Comparison of ENCODE assay signal across 8 cellular contexts in genomic region chr10:121927361-121927840, GRCh38. TPM values are rescaled to one million over a fixed set of nuclear protein-coding genes. Genes with fewer than 3 reads are reported as not detected.
A peak's percentile ranks its signal among the peaks of the same experiment; 100 is the strongest.
DNase-seq lines count a peak whose midpoint lies in the region; ATAC-seq and TF ChIP-seq lines count a peak whose summit lies in the region.

No MANE protein-coding gene starts in this region.

- DNase-seq in ACHN = peak; percentile 71
- peak; percentile 65 for DNase-seq in glutamatergic neuron
- DNase-seq in omental fat pad (ENCODE audit: low spot score) = peak; percentile 32
- DNase-seq in ureter (ENCODE audit: low spot score) = peak; percentile 53

- H3K27me3 Mint-ChIP-seq in activated naive CD4-positive, alpha-beta T cell treated with anti-CD3 and anti-CD28 coated beads, Interleukin-2, amount 50 U/mL, for 24 hours = no peaks in the 10 kb centered on the region
- peaks cover 8% of the 10 kb centered on the region for H3K27me3 Mint-ChIP-seq in glutamatergic neuron (ENCODE audit: unreplicated experiment)

- no peaks in the 10 kb centered on the region for H4K20me1 ChIP-seq in OCI-LY3 (ENCODE audit: insufficient read depth, low read length)

- no peaks in the 10 kb centered on the region for H3K9me3 Mint-ChIP-seq in activated naive CD4-positive, alpha-beta T cell treated with anti-CD3 and anti-CD28 coated beads, Interleukin-2, amount 50 U/mL, for 24 hours
- H3K9me3 Mint-ChIP-seq in glutamatergic neuron (ENCODE audit: unreplicated experiment) = peaks cover 5% of the 10 kb centered on the region

- H3K4me3 ChIP-seq in OCI-LY3 (ENCODE audit: low read length) = peak overlapping the region; percentile 91

- peak overlapping the region; percentile 65 for H2AFZ ChIP-seq in OCI-LY3 (ENCODE audit: low read depth, low read length)

- peaks cover 2% of the 10 kb centered on the region for H3K36me3 Mint-ChIP-seq in activated naive CD4-positive, alpha-beta T cell treated with anti-CD3 and anti-CD28 coated beads, Interleukin-2, amount 50 U/mL, for 24 hours
- no peaks in the 10 kb centered on the region for H3K36me3 Mint-ChIP-seq in glutamatergic neuron (ENCODE audit: unreplicated experiment)

- peak overlapping the region; percentile 83 for H3K9ac ChIP-seq in OCI-LY3 (ENCODE audit: low read length)

- H3K4me3 Mint-ChIP-seq in activated naive CD4-positive, alpha-beta T cell treated with anti-CD3 and anti-CD28 coated beads, Interleukin-2, amount 50 U/mL, for 24 hours = peak overlapping the region; percentile 90
- peak overlapping the region; percentile 100 for H3K4me3 Mint-ChIP-seq in glutamatergic neuron (ENCODE audit: unreplicated experiment)

- in situ Hi-C loops in ACHN (cut with HindIII; ENCODE audit: low pct_ligation_motif_present, low pct_unique_long_range_greater_than_20kb, low sequenced_read_pairs) = no loop called here

- H3K27ac ChIP-seq in OCI-LY3 (ENCODE audit: low read length) = peak overlapping the region; percentile 53

- no peaks in the 10 kb centered on the region for H3K9me3 ChIP-seq in OCI-LY3 (ENCODE audit: insufficient read depth, low read length)

- H3K4me1 ChIP-seq in OCI-LY3 (ENCODE audit: low read length) = peaks cover 12% of the 10 kb centered on the region

- H3K79me2 ChIP-seq in OCI-LY3 (ENCODE audit: low read length) = peaks cover 32% of the 10 kb centered on the region

- peak overlapping the region; percentile 80 for H3K27ac Mint-ChIP-seq in activated naive CD4-positive, alpha-beta T cell treated with anti-CD3 and anti-CD28 coated beads, Interleukin-2, amount 50 U/mL, for 24 hours
- H3K27ac Mint-ChIP-seq in glutamatergic neuron (ENCODE audit: unreplicated experiment) = peak overlapping the region; percentile 96

- H3K36me3 ChIP-seq in OCI-LY3 (replicated peaks; ENCODE audit: low read depth, low read length) = no peaks in the 10 kb centered on the region

- TF ChIP-seq CTCF in OCI-LY3 (IDR thresholded peaks at IDR 0.05; ENCODE audit: low read depth, low read length) = no peak
- no peak for TF ChIP-seq CTCF in glutamatergic neuron (IDR thresholded peaks at IDR 0.05; ENCODE audit: partially characterized antibody, unreplicated experiment)
- TF ChIP-seq CTCF in omental fat pad (IDR thresholded peaks at IDR 0.05) = no peak

- H3K27me3 ChIP-seq in OCI-LY3 (ENCODE audit: low read depth, low read length) = no peaks in the 10 kb centered on the region

- peaks cover 38% of the 10 kb centered on the region for H3K4me1 Mint-ChIP-seq in activated naive CD4-positive, alpha-beta T cell treated with anti-CD3 and anti-CD28 coated beads, Interleukin-2, amount 50 U/mL, for 24 hours
- peaks cover 18% of the 10 kb centered on the region for H3K4me1 Mint-ChIP-seq in glutamatergic neuron (ENCODE audit: low read depth, unreplicated experiment)

- ATAC-seq in GM18861 (IDR thresholded peaks at IDR 0.05; ENCODE audit: unreplicated experiment) (peak; percentile 32), HG03060 (IDR thresholded peaks at IDR 0.05; ENCODE audit: low read depth, unreplicated experiment) (peak; percentile 21), omental fat pad (ENCODE audit: low FRiP score) (peak; percentile 90)

- peak overlapping the region; percentile 97 for H3K4me2 ChIP-seq in OCI-LY3 (ENCODE audit: low read length)

RNA-seq across cellular contexts. Expression of gene ATE1, which starts 0.4 kb away (rescaled TPM):
- total RNA-seq in glutamatergic neuron (ENCODE audit: unreplicated experiment) = 30.4 TPM
- 10 to 100 TPM; 20.8 to 29.5 (median 24.9) TPM for total RNA-seq in omental fat pad
- 36.0 TPM for total RNA-seq in ureter

RNA-seq across cellular contexts. Expression of gene NSMCE4A, which starts 47.6 kb away (rescaled TPM):
- total RNA-seq in glutamatergic neuron (ENCODE audit: unreplicated experiment) (42.4 TPM), omental fat pad (10 to 100 TPM; 36.0 to 99.1 (median 58.9) TPM), ureter (73.7 TPM)

Comparison
In these comparisons a context has a peak if more than half of its experiments do, and no peak if none do; other contexts are left out.
1. Peak in every context shown above with its lines: DNase-seq, ATAC-seq, H3K4me3 ChIP-seq and H3K27ac ChIP-seq.
2. ATAC-seq: peak in every context shown above with its lines; median percentile 90 in omental fat pad; 32 in GM18861; 21 in HG03060.